22 cellular contexts compared by ENCODE assay signal in genomic region chr2:95051636-95052035, GRCh38.
A peak's percentile ranks its signal among the peaks of the same experiment; 100 is the strongest.
DNase-seq lines count a peak whose midpoint lies in the region; ATAC-seq lines count a peak whose summit lies in the region.
"Had no signal": no experiment of that assay in that cellular context is flagged by ENCODE, and none has a peak within 500 bp of the region (broad histone marks: within the 10 kb centered on the region; RNA-seq: fewer than 3 reads in every experiment).

No MANE protein-coding gene starts in this region.

- peaks cover 87% of the 10 kb centered on the region for H3K4me1 Mint-ChIP-seq in activated naive CD8-positive, alpha-beta T cell treated with anti-CD3 and anti-CD28 coated beads, Interleukin-2, amount 50 U/mL, for 24 hours

- H3K27ac Mint-ChIP-seq in activated naive CD8-positive, alpha-beta T cell treated with anti-CD3 and anti-CD28 coated beads, Interleukin-2, amount 50 U/mL, for 24 hours: peak overlapping the region; percentile 93
- H3K27ac Mint-ChIP-seq: dendritic cell treated with granulocyte-macrophage colony-stimulating factor and Interleukin-4, amounts not matched to agents 40 ng/mL and 50 ng/mL, for 4 days had no signal

- H3K27me3 Mint-ChIP-seq in activated naive CD8-positive, alpha-beta T cell treated with anti-CD3 and anti-CD28 coated beads, Interleukin-2, amount 50 U/mL, for 24 hours: no peaks in the 10 kb centered on the region

- H3K27ac ChIP-seq in substantia nigra (ENCODE audit: low read depth, low read length, poor library complexity, severe bottlenecking): peak overlapping the region; percentile 64
- H3K27ac ChIP-seq: GM23248, right atrium auricular region, stomach, VCaP had no signal

- H3K36me3 Mint-ChIP-seq in activated naive CD8-positive, alpha-beta T cell treated with anti-CD3 and anti-CD28 coated beads, Interleukin-2, amount 50 U/mL, for 24 hours (ENCODE audit: low read depth): peaks cover 8% of the 10 kb centered on the region

- no peak for ATAC-seq in activated naive CD8-positive, alpha-beta T cell treated with anti-CD3 and anti-CD28 coated beads, Interleukin-2, amount 50 U/mL, for 24 hours
- no peak for ATAC-seq in activated CD4-positive, CD25-positive, alpha-beta regulatory T cell treated with anti-CD3 and anti-CD28 coated beads, Interleukin-2, amount 50 U/mL, for 24 hours
- ATAC-seq in GM21515 (IDR thresholded peaks at IDR 0.05; ENCODE audit: unreplicated experiment): no peak
- ATAC-seq: left cardiac atrium had no signal

- DNase-seq in activated effector memory CD4-positive, alpha-beta T cell treated with anti-CD3 and anti-CD28 coated beads, Interleukin-2, amount 50 U/mL, for 16 hours: peak; percentile 47
- DNase-seq in activated effector memory CD4-positive, alpha-beta T cell treated with Interleukin-2 at 50 U/mL for 16 hours: no peak
- peak; percentile 58 for DNase-seq in NCI-H69 (lab: John Stamatoyannopoulos, UW)
- no peak for DNase-seq in activated naive CD8-positive, alpha-beta T cell treated with anti-CD3 and anti-CD28 coated beads, Interleukin-2, amount 50 U/mL, for 24 hours
- DNase-seq in substantia nigra (lab: John Stamatoyannopoulos, UW): no peak
- DNase-seq: amygdala; C1 segment of cervical spinal cord; DMS 273 treated with DMSO at 0.1 percent for 48 hours; GM23248; left cardiac atrium; NCI-H1092 treated with DMSO at 0.1 percent for 48 hours; NCI-H2029 treated with DMSO at 0.1 percent for 48 hours; NCI-H446; SIG-M5; stimulated activated CD4-positive, alpha-beta T cell treated with anti-CD3 and anti-CD28 coated beads, Interleukin-12 subunit alpha, Interleukin-12 subunit beta, amount 100 ng/mL, for 4 hours; stimulated activated CD4-positive, alpha-beta T cell treated with anti-CD3 and anti-CD28 coated beads, Interleukin-4, amount 100 ng/mL, for 4 hours; stomach had no signal

- no peaks in the 10 kb centered on the region for H3K9me3 Mint-ChIP-seq in activated naive CD8-positive, alpha-beta T cell treated with anti-CD3 and anti-CD28 coated beads, Interleukin-2, amount 50 U/mL, for 24 hours
- H3K9me3 Mint-ChIP-seq: dendritic cell treated with granulocyte-macrophage colony-stimulating factor and Interleukin-4, amounts not matched to agents 40 ng/mL and 50 ng/mL, for 4 days had no signal

- no peak overlapping the region for H3K4me3 Mint-ChIP-seq in activated naive CD8-positive, alpha-beta T cell treated with anti-CD3 and anti-CD28 coated beads, Interleukin-2, amount 50 U/mL, for 24 hours
- H3K4me3 Mint-ChIP-seq: dendritic cell treated with granulocyte-macrophage colony-stimulating factor and Interleukin-4, amounts not matched to agents 40 ng/mL and 50 ng/mL, for 4 days had no signal

Comparison
In these comparisons a context has a peak if more than half of its experiments do, and no peak if none do; other contexts are left out.
1. DNase-seq: peak in activated effector memory CD4-positive, alpha-beta T cell treated with anti-CD3 and anti-CD28 coated beads, Interleukin-2, amount 50 U/mL, for 16 hours (single experiment) and NCI-H69 (single experiment); none in activated effector memory CD4-positive, alpha-beta T cell treated with Interleukin-2 at 50 U/mL for 16 hours (single experiment), activated naive CD8-positive, alpha-beta T cell treated with anti-CD3 and anti-CD28 coated beads, Interleukin-2, amount 50 U/mL, for 24 hours (single experiment) and substantia nigra (0 of 49).